ENCODE assay signal across 13 cellular contexts in the genomic region with DNA sequence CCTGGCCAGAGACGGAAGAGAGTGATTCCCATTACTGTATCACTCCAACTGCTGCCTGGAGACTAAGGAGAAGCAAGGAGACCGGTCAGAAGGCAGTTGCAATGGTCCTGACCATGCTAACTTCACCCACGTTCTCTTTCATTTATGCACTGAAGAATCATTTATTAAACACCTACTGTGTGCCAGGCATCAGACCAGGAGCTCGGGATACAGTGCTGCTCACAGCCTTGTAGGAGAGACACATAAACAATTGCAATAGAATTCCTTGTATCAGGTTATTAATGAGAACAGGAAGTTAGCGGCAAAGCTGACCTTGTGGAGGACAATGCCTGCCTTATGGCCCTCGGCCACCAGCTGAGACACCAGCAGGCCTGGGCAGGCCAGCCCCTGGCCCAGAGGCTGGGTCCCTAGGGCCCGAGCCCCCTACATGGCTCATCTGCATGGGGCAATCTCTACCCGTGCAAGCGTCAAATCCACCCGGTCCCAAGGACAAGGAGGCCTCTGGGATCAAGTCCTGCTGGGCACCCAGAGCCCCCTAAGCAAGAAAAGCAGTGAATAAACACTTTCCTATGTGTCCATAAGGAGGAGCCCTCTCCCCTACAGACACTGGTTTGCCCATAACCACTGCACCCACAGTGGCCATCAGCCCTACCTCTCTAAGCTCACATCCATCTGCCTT. TPM values are rescaled to one million over a fixed set of nuclear protein-coding genes. Genes with fewer than 3 reads are reported as not detected.
DNase-seq lines count a peak whose midpoint lies in the region; ATAC-seq and TF ChIP-seq lines count a peak whose summit lies in the region.
"Had no signal": no experiment of that assay in that cellular context is flagged by ENCODE, and none has a peak within 500 bp of the region (broad histone marks: within the 10 kb centered on the region; RNA-seq: fewer than 3 reads in every experiment).

No MANE protein-coding gene starts in this region.

- no TSS peak for BruUV-seq in MCF 10A (replicated peaks; lab: Mats Ljungman, UMichigan)

- DNase-seq in MCF 10A (ENCODE audit: unreplicated experiment) (peak; percentile 32), breast epithelium (ENCODE audit: low spot score in 2 of 2) (no peak), NCI-H69 (lab: John Stamatoyannopoulos, UW) (peak; percentile 32), dermis blood vessel endothelial cell (peak; percentile 31), upper lobe of right lung (no peak), posterior cingulate gyrus (no peak)
- DNase-seq: CD8-positive, alpha-beta T cell; lower lobe of right lung; NCI-H1417 treated with DMSO at 0.1 percent for 48 hours; stomach had no signal

- TF ChIP-seq POLR2A in breast epithelium (IDR thresholded peaks at IDR 0.05), result no peak

- H3K36me3 ChIP-seq in breast epithelium, result no peaks in the 10 kb centered on the region
- H3K36me3 ChIP-seq in upper lobe of right lung, result no peaks in the 10 kb centered on the region
- H3K36me3 ChIP-seq: lower lobe of right lung, stomach had no signal

- H3K4me1 ChIP-seq in breast epithelium (no peaks in the 10 kb centered on the region), upper lobe of right lung (no peaks in the 10 kb centered on the region)
- H3K4me1 ChIP-seq: lower lobe of right lung, stomach had no signal

- H3K9me3 Mint-ChIP-seq in MCF 10A (ENCODE audit: unreplicated experiment), result no peaks in the 10 kb centered on the region
- H3K9me3 Mint-ChIP-seq: CD8-positive, alpha-beta T cell had no signal

- H3K27me3 Mint-ChIP-seq in MCF 10A (ENCODE audit: insufficient read depth, unreplicated experiment), result no peaks in the 10 kb centered on the region

- CTCF ChIA-PET in MCF 10A (lab: Yijun Ruan, JAX), result no interaction called here

- POLR2A ChIA-PET in MCF 10A (lab: Yijun Ruan, JAX), result interaction anchor here (0.6 kb wide), 1 partner anchor 114 kb away, joined by 3 read pairs; no protein-coding TSS in a partner anchor

- no peak overlapping the region for H3K27ac Mint-ChIP-seq in MCF 10A (ENCODE audit: low read depth, unreplicated experiment)
- H3K27ac Mint-ChIP-seq: CD8-positive, alpha-beta T cell had no signal

- H3K4me3 ChIP-seq in breast epithelium (no peak overlapping the region), upper lobe of right lung (no peak overlapping the region)
- H3K4me3 ChIP-seq: lower lobe of right lung, stomach had no signal

- H3K27ac ChIP-seq in breast epithelium (no peak overlapping the region), upper lobe of right lung (no peak overlapping the region)
- H3K27ac ChIP-seq: lower lobe of right lung, stomach had no signal

- intact Hi-C loops in MCF 10A (cut with micrococcal nuclease), result no loop called here
- intact Hi-C loops in breast epithelium (cut with DNase I; ENCODE audit: low total_unique reads), result no loop called here
- intact Hi-C loops in upper lobe of right lung (cut with DNase I), result no loop called here
- intact Hi-C loops in posterior cingulate gyrus (cut with DNase I), result no loop called here

- H3K4me3 Mint-ChIP-seq in MCF 10A (ENCODE audit: unreplicated experiment), result no peak overlapping the region
- H3K4me3 Mint-ChIP-seq: CD8-positive, alpha-beta T cell had no signal

- H3K36me3 Mint-ChIP-seq in MCF 10A (ENCODE audit: insufficient read depth, unreplicated experiment), result peaks cover 6% of the 10 kb centered on the region
- H3K36me3 Mint-ChIP-seq: CD8-positive, alpha-beta T cell had no signal

- no peaks in the 10 kb centered on the region for H3K9me3 ChIP-seq in breast epithelium
- no peaks in the 10 kb centered on the region for H3K9me3 ChIP-seq in upper lobe of right lung
- H3K9me3 ChIP-seq: lower lobe of right lung, stomach had no signal

- peak; percentile 20 for ATAC-seq in upper lobe of right lung
- ATAC-seq in GM21528 (IDR thresholded peaks at IDR 0.05; ENCODE audit: low FRiP score, unreplicated experiment), result no peak
- no peak for ATAC-seq in GM19395 (IDR thresholded peaks at IDR 0.05; ENCODE audit: unreplicated experiment)
- ATAC-seq: CD8-positive, alpha-beta T cell had no signal

- peaks cover 0 to 6% of the 10 kb centered on the region in 2 donors for H3K27me3 ChIP-seq in breast epithelium
- no peaks in the 10 kb centered on the region for H3K27me3 ChIP-seq in upper lobe of right lung

- peaks cover 12% of the 10 kb centered on the region for H3K4me1 Mint-ChIP-seq in MCF 10A (ENCODE audit: insufficient read depth, unreplicated experiment)

- TF ChIP-seq CTCF in MCF 10A (IDR thresholded peaks at IDR 0.05; ENCODE audit: unreplicated experiment), result peak; percentile 8
- TF ChIP-seq CTCF in breast epithelium (IDR thresholded peaks at IDR 0.05), result no peak
- no peak for TF ChIP-seq CTCF in upper lobe of right lung (IDR thresholded peaks at IDR 0.05)

RNA-seq across cellular contexts. Expression of gene ENPP7, which starts 8.6 kb away (rescaled TPM):
- total RNA-seq in MCF 10A (2022) (not detected in 2 replicates), breast epithelium (not detected), dermis blood vessel endothelial cell (not detected in 2 replicates), upper lobe of right lung (not detected)
- total RNA-seq: endothelial cell of umbilical vein had no signal

RNA-seq across cellular contexts. Expression of gene CBX2, which starts 55.8 kb away (rescaled TPM):
- total RNA-seq in MCF 10A (2022) (3.8 and 3.9 TPM in 2 replicates), breast epithelium (1 to 10 TPM; 1.2 to 2.2 (median 2.0) TPM), dermis blood vessel endothelial cell (12.9 and 14.1 TPM in 2 replicates), upper lobe of right lung (3.4 TPM)

Comparison
In these comparisons a context has a peak if more than half of its experiments do, and no peak if none do; other contexts are left out.
1. DNase-seq: peak in MCF 10A (single experiment), NCI-H69 (single experiment) and dermis blood vessel endothelial cell (single experiment); none in breast epithelium (0 of 2), upper lobe of right lung (single experiment) and posterior cingulate gyrus (0 of 10).